ENCODE assay signal across 10 cellular contexts in the genomic region with DNA sequence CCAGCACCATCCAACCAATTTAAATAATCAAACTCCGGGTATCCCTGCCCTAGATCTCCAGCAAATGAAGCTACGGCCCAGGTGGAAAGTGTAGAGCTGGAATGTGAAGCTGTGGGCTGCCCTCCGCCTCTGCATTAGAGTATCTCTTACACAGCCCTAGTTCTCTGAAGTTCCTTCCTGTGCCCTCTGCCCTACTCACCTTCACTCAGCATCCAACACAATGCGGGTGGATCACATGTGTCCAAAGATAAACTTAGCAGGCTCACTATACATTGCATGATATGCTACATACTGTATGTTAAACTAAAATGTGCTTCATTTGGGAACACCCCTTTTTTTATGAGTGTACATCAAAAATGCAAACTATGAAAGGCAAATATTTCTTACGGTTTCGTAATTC.
DNase-seq lines count a peak whose midpoint lies in the region; ATAC-seq lines count a peak whose summit lies in the region.
"Had no signal": no experiment of that assay in that cellular context is flagged by ENCODE, and none has a peak within 500 bp of the region (broad histone marks: within the 10 kb centered on the region; RNA-seq: fewer than 3 reads in every experiment).

No MANE protein-coding gene starts in this region.

- peaks cover 26% of the 10 kb centered on the region for H3K4me1 Mint-ChIP-seq in activated naive CD8-positive, alpha-beta T cell treated with anti-CD3 and anti-CD28 coated beads, Interleukin-2, amount 50 U/mL, for 24 hours

- H3K9me3 ChIP-seq in skeletal muscle satellite cell (replicated peaks; ENCODE audit: low read length), result no peaks in the 10 kb centered on the region
- H3K9me3 ChIP-seq: esophagus squamous epithelium had no signal

- peak overlapping the region; percentile 55 for H3K4me2 ChIP-seq in skeletal muscle satellite cell (ENCODE audit: low read length)

- H3K4me1 ChIP-seq in skeletal muscle satellite cell (ENCODE audit: control insufficient read depth, insufficient read depth, low read length), result peaks cover 39% of the 10 kb centered on the region

- no peaks in the 10 kb centered on the region for H3K36me3 ChIP-seq in skeletal muscle satellite cell (ENCODE audit: insufficient read depth, low read length)
- H3K36me3 ChIP-seq: esophagus squamous epithelium had no signal

- peak overlapping the region; percentile 81 for H3K27ac Mint-ChIP-seq in activated naive CD8-positive, alpha-beta T cell treated with anti-CD3 and anti-CD28 coated beads, Interleukin-2, amount 50 U/mL, for 24 hours

- no peak overlapping the region for H3K4me3 Mint-ChIP-seq in activated naive CD8-positive, alpha-beta T cell treated with anti-CD3 and anti-CD28 coated beads, Interleukin-2, amount 50 U/mL, for 24 hours

- no peaks in the 10 kb centered on the region for H3K36me3 Mint-ChIP-seq in activated naive CD8-positive, alpha-beta T cell treated with anti-CD3 and anti-CD28 coated beads, Interleukin-2, amount 50 U/mL, for 24 hours (ENCODE audit: low read depth)

- ATAC-seq in GM19438 (IDR thresholded peaks at IDR 0.05; ENCODE audit: low read depth, unreplicated experiment) (peak; percentile 4), HG03064 (IDR thresholded peaks at IDR 0.05; ENCODE audit: low read depth, unreplicated experiment) (peak; percentile 10)
- peak; percentile 29 for ATAC-seq in activated naive CD8-positive, alpha-beta T cell treated with anti-CD3 and anti-CD28 coated beads, Interleukin-2, amount 50 U/mL, for 24 hours

- peaks cover 9% of the 10 kb centered on the region for H3K27me3 Mint-ChIP-seq in activated naive CD8-positive, alpha-beta T cell treated with anti-CD3 and anti-CD28 coated beads, Interleukin-2, amount 50 U/mL, for 24 hours

- H3K4me3 ChIP-seq in skeletal muscle satellite cell (ENCODE audit: low read length), result no peak overlapping the region
- H3K4me3 ChIP-seq: esophagus squamous epithelium had no signal

- H3K27me3 ChIP-seq in skeletal muscle satellite cell (ENCODE audit: control insufficient read depth, insufficient read depth, low read length), result no peaks in the 10 kb centered on the region
- H3K27me3 ChIP-seq: esophagus squamous epithelium had no signal

- H3K9me3 Mint-ChIP-seq in activated naive CD8-positive, alpha-beta T cell treated with anti-CD3 and anti-CD28 coated beads, Interleukin-2, amount 50 U/mL, for 24 hours, result no peaks in the 10 kb centered on the region

- no peak overlapping the region for H3K9ac ChIP-seq in skeletal muscle satellite cell (ENCODE audit: low read depth, low read length)

- DNase-seq in activated naive CD8-positive, alpha-beta T cell treated with anti-CD3 and anti-CD28 coated beads, Interleukin-2, amount 50 U/mL, for 24 hours, result no peak
- DNase-seq in foreskin melanocyte, result no peak
- no peak for DNase-seq in SHP77 treated with DMSO at 0.1 percent for 48 hours (lab: John Stamatoyannopoulos, UW)
- DNase-seq in stimulated activated CD4-positive, alpha-beta T cell treated with anti-CD3 and anti-CD28 coated beads, Interleukin-2, amount 100 ng/mL, for 24 hours, result no peak
- DNase-seq: esophagus squamous epithelium, left cardiac atrium, NCI-H1417 treated with DMSO at 0.1 percent for 48 hours had no signal
